In the genomic region with DNA sequence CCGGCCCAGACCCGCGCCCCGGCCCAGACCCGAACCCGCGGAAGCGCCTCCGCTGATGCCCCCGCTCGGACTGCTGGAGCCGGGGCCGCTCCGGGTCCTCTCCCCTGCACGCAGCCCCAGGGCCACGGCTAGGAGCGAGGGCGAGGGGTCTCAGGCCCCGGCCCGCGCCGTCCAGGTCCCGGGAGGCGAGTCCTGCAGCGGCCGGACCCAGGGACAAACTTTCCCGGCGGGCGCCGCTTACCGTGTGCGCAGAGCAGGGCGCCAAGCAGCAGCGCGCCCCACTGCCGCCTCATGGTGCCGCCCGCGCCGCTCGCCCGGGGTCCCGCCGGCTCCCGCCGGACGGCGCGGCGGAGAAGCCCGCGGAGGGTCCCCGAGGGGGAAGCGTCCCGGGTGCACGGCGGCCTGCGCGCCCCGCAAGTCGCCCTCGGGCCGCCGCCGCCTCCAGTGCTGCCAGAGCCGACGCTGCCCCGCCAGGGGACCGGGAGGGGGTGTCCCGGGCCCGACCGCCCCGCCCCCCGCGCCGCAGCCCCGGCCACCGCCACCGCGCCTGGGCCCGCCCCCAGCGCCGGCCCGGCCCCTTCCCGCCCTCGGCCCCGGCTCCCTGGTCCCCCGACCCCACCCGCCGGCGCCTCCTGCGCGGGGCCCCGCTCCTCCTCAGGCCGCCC, we compare ENCODE assay signal across 7 cellular contexts. TPM values are rescaled to one million over a fixed set of nuclear protein-coding genes. Genes with fewer than 3 reads are reported as not detected.
DNase-seq lines count a peak whose midpoint lies in the region; ATAC-seq, FAIRE-seq and TF ChIP-seq lines count a peak whose summit lies in the region.

A gene with protein sequence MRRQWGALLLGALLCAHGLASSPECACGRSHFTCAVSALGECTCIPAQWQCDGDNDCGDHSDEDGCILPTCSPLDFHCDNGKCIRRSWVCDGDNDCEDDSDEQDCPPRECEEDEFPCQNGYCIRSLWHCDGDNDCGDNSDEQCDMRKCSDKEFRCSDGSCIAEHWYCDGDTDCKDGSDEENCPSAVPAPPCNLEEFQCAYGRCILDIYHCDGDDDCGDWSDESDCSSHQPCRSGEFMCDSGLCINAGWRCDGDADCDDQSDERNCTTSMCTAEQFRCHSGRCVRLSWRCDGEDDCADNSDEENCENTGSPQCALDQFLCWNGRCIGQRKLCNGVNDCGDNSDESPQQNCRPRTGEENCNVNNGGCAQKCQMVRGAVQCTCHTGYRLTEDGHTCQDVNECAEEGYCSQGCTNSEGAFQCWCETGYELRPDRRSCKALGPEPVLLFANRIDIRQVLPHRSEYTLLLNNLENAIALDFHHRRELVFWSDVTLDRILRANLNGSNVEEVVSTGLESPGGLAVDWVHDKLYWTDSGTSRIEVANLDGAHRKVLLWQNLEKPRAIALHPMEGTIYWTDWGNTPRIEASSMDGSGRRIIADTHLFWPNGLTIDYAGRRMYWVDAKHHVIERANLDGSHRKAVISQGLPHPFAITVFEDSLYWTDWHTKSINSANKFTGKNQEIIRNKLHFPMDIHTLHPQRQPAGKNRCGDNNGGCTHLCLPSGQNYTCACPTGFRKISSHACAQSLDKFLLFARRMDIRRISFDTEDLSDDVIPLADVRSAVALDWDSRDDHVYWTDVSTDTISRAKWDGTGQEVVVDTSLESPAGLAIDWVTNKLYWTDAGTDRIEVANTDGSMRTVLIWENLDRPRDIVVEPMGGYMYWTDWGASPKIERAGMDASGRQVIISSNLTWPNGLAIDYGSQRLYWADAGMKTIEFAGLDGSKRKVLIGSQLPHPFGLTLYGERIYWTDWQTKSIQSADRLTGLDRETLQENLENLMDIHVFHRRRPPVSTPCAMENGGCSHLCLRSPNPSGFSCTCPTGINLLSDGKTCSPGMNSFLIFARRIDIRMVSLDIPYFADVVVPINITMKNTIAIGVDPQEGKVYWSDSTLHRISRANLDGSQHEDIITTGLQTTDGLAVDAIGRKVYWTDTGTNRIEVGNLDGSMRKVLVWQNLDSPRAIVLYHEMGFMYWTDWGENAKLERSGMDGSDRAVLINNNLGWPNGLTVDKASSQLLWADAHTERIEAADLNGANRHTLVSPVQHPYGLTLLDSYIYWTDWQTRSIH (N-terminal part only) (minus strand): TSS at position 464 of the 665 bp plus-strand sequence. CDS start 171 bp downstream, at position 293.

- peak; percentile 29 for DNase-seq in GM18507 (ENCODE audit: extremely low spot score, insufficient read length, low read depth)
- DNase-seq in LNCaP clone FGC (ENCODE audit: low read depth), result no peak
- DNase-seq in activated T-cell treated with anti-CD3 and anti-CD28 coated beads, Interleukin-2, amount 50 U/mL, for 48 hours, result peak; percentile 51 to 65
- no peak for DNase-seq in fibroblast of the aortic adventitia (ENCODE audit: low read depth)
- peak; percentile 40 for DNase-seq in natural killer cell
- DNase-seq in aorta, result peak in 1 of 2 donors; percentile 86

- TF ChIP-seq CTCF in LNCaP clone FGC (IDR thresholded peaks at IDR 0.05; ENCODE audit: control insufficient read depth, extremely low read depth, insufficient read depth) (peak; percentile 44), fibroblast of the aortic adventitia (IDR thresholded peaks at IDR 0.05; ENCODE audit: insufficient read depth, low read length) (no peak), natural killer cell (IDR thresholded peaks at IDR 0.05) (no peak)

- no peaks in the 10 kb centered on the region for H3K27me3 ChIP-seq in aorta (ENCODE audit: control insufficient read depth in 1 of 2, insufficient read depth in 2 of 2, low read length in 1 of 2)

- WGBS in aorta, 2 donors, result 1% methylated on average over 50 to 95 of the region's 95 CpGs

- peaks cover 47 to 59% of the 10 kb centered on the region in 2 donors for H3K27me3 Mint-ChIP-seq in natural killer cell (ENCODE audit: low read depth in 2 of 2)

- H3K4me1 ChIP-seq in aorta (ENCODE audit: control insufficient read depth in 1 of 2, insufficient read depth in 2 of 2, low read length in 2 of 2), result no peaks in the 10 kb centered on the region

- no peaks in the 10 kb centered on the region for H3K9me3 Mint-ChIP-seq in natural killer cell

- H3K27ac Mint-ChIP-seq in natural killer cell, result peak within 1 kb of the TSS; percentile 3 to 9

- intact Hi-C loops in natural killer cell (cut with micrococcal nuclease) (no loop called here), aorta (cut with DNase I) (no loop called here)

- H3K4me1 Mint-ChIP-seq in natural killer cell, result peaks cover 25 to 26% of the 10 kb centered on the region in 2 donors

- H3K36me3 ChIP-seq in aorta (ENCODE audit: control insufficient read depth in 1 of 2, insufficient read depth in 2 of 2, low read length in 1 of 2), result no peaks in the 10 kb centered on the region

- no peaks in the 10 kb centered on the region for H3K9me3 ChIP-seq in aorta (ENCODE audit: control insufficient read depth, low read length)

- no peak within 1 kb of the TSS for H3K27ac ChIP-seq in aorta (ENCODE audit: low read depth in 1 of 2, low read length in 2 of 2)

- peak within 1 kb of the TSS; percentile 92 for H3K4me3 Mint-ChIP-seq in natural killer cell

- peak; percentile 69 to 83 (median 79) for ATAC-seq in natural killer cell
- ATAC-seq in aorta (ENCODE audit: low FRiP score), result peak; percentile 53
- no peak for ATAC-seq in GM19467 (IDR thresholded peaks at IDR 0.05; ENCODE audit: unreplicated experiment)

- FAIRE-seq in GM18507 (lab: Jason Lieb, UNC), result no peak

- H3K36me3 Mint-ChIP-seq in natural killer cell, result no peaks in the 10 kb centered on the region

- H3K4me3 ChIP-seq in LNCaP clone FGC (ENCODE audit: low read depth, low read length) (no peak within 1 kb of the TSS), fibroblast of the aortic adventitia (ENCODE audit: low read depth, low read length) (peak within 1 kb of the TSS; percentile 71), aorta (ENCODE audit: low read length in 2 of 2) (peak within 1 kb of the TSS; percentile 32 to 60)

RNA-seq across cellular contexts. Expression of the gene that starts here (rescaled TPM):
- total RNA-seq in fibroblast of the aortic adventitia (ENCODE audit: low replicate concordance), result 4.7 and 9.7 TPM in 2 replicates
- not detected for total RNA-seq in natural killer cell
- 1 to 10 TPM; 4.0 to 8.6 TPM for total RNA-seq in aorta
- polyA plus RNA-seq in aorta, result 1 to 10 TPM in 1 of 2 donors, under 1 TPM in 1; 0.90 to 2.1 TPM

Comparison
In these comparisons a context has a peak if more than half of its experiments do, and no peak if none do; other contexts are left out.
1. Peak in DNase-seq and ATAC-seq in natural killer cell; RNA of the gene not detected or under 1 TPM.
2. DNase-seq: peak in GM18507 (single experiment) and activated T-cell treated with anti-CD3 and anti-CD28 coated beads, Interleukin-2, amount 50 U/mL, for 48 hours (2 of 2); none in LNCaP clone FGC (single experiment) and fibroblast of the aortic adventitia (single experiment).